8 cellular contexts compared by ENCODE assay signal in the genomic region with DNA sequence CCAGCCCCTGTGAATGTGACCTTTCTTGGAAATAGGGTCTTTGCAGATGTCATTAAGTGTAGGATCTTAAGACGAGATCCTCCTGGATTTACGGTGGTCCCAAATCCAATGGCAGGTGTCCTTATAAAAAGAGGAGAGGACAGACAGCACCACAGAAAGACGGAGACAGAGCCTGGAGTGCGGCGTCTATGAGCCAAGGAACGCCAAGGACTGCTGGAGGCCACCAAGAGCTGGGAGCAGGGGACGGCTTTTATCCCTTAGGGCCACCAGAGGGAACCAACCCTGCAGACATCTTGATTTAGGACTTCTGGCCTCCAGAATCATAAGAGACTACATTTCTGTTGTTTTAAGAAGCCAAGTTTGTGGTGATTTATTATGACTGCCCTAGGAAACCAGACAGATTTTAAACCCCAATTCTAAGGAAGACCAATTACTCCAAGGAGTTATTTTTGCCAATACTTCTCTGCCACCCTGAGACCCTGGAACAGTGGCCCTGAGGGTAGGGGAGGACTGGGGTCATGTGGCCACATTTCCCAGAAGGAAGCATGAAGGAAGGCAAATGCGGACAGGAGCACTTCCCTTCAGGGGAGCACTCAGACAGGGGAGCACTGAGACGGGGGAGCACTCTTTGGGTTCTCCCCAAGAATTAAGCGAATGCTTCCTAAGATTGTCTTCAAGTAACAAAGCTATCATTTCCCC.
A peak's percentile ranks its signal among the peaks of the same experiment; 100 is the strongest.
DNase-seq lines count a peak whose midpoint lies in the region; ATAC-seq and TF ChIP-seq lines count a peak whose summit lies in the region.

No MANE protein-coding gene starts in this region.

- peaks cover 0 to 5% (median 0%) of the 10 kb centered on the region in 4 donors for H3K4me1 ChIP-seq in tibial nerve

- peaks cover 10% of the 10 kb centered on the region for H3K4me1 Mint-ChIP-seq in activated CD8-positive, alpha-beta T cell treated with anti-CD3 and anti-CD28 coated beads for 36 hours (ENCODE audit: low read depth)
- peaks cover 11% of the 10 kb centered on the region for H3K4me1 Mint-ChIP-seq in activated CD8-positive, alpha-beta T cell treated with anti-CD3 and anti-CD28 coated beads, Interleukin-2, amount 10 ng/mL, durations not matched to agents 7 days and 5 days (ENCODE audit: low read depth)

- H3K4me3 ChIP-seq in fibroblast of pulmonary artery (replicated peaks; ENCODE audit: low read depth, low read length), result no peak overlapping the region
- no peak overlapping the region for H3K4me3 ChIP-seq in tibial nerve

- H3K36me3 ChIP-seq in tibial nerve, result peaks cover 0 to 17% (median 0%) of the 10 kb centered on the region in 3 donors

- POLR2A ChIA-PET in activated CD8-positive, alpha-beta T cell treated with anti-CD3 and anti-CD28 coated beads for 36 hours (lab: Charles Lee), result no interaction called here
- POLR2A ChIA-PET in activated CD8-positive, alpha-beta T cell treated with anti-CD3 and anti-CD28 coated beads, Interleukin-2, amount 10 ng/mL, durations not matched to agents 7 days and 5 days (lab: Charles Lee), result no interaction called here

- ATAC-seq in activated CD8-positive, alpha-beta T cell treated with anti-CD3 and anti-CD28 coated beads for 36 hours, result peak; percentile 39
- no peak for ATAC-seq in activated CD8-positive, alpha-beta T cell treated with anti-CD3 and anti-CD28 coated beads, Interleukin-2, amount 10 ng/mL, durations not matched to agents 7 days and 5 days
- ATAC-seq in HG03135 (IDR thresholded peaks at IDR 0.05; ENCODE audit: unreplicated experiment) (no peak), GM21515 (IDR thresholded peaks at IDR 0.05; ENCODE audit: unreplicated experiment) (no peak)

- no peaks in the 10 kb centered on the region for H3K9me3 Mint-ChIP-seq in activated CD8-positive, alpha-beta T cell treated with anti-CD3 and anti-CD28 coated beads for 36 hours
- no peaks in the 10 kb centered on the region for H3K9me3 Mint-ChIP-seq in activated CD8-positive, alpha-beta T cell treated with anti-CD3 and anti-CD28 coated beads, Interleukin-2, amount 10 ng/mL, durations not matched to agents 7 days and 5 days (ENCODE audit: insufficient read depth)

- no peak overlapping the region for H3K27ac ChIP-seq in tibial nerve

- H3K9me3 ChIP-seq in tibial nerve, result no peaks in the 10 kb centered on the region

- H3K36me3 Mint-ChIP-seq in activated CD8-positive, alpha-beta T cell treated with anti-CD3 and anti-CD28 coated beads for 36 hours (ENCODE audit: low read depth), result no peaks in the 10 kb centered on the region
- no peaks in the 10 kb centered on the region for H3K36me3 Mint-ChIP-seq in activated CD8-positive, alpha-beta T cell treated with anti-CD3 and anti-CD28 coated beads, Interleukin-2, amount 10 ng/mL, durations not matched to agents 7 days and 5 days (ENCODE audit: low read depth)

- WGBS in tibial nerve, 2 donors, result 74 to 76% methylated on average over 10 of the region's 10 CpGs

- intact Hi-C loops in activated CD8-positive, alpha-beta T cell treated with anti-CD3 and anti-CD28 coated beads for 36 hours (cut with micrococcal nuclease), result no loop called here

- H3K27ac Mint-ChIP-seq in activated CD8-positive, alpha-beta T cell treated with anti-CD3 and anti-CD28 coated beads for 36 hours, result no peak overlapping the region
- no peak overlapping the region for H3K27ac Mint-ChIP-seq in activated CD8-positive, alpha-beta T cell treated with anti-CD3 and anti-CD28 coated beads, Interleukin-2, amount 10 ng/mL, durations not matched to agents 7 days and 5 days

- H3K27me3 ChIP-seq in tibial nerve, result no peaks in the 10 kb centered on the region

- no peak overlapping the region for H3K4me3 Mint-ChIP-seq in activated CD8-positive, alpha-beta T cell treated with anti-CD3 and anti-CD28 coated beads for 36 hours
- H3K4me3 Mint-ChIP-seq in activated CD8-positive, alpha-beta T cell treated with anti-CD3 and anti-CD28 coated beads, Interleukin-2, amount 10 ng/mL, durations not matched to agents 7 days and 5 days, result no peak overlapping the region

- TF ChIP-seq POLR2A in tibial nerve (IDR thresholded peaks at IDR 0.05), result no peak

- TF ChIP-seq CTCF in activated CD8-positive, alpha-beta T cell treated with anti-CD3 and anti-CD28 coated beads for 36 hours (IDR thresholded peaks at IDR 0.05), result no peak
- TF ChIP-seq CTCF in fibroblast of pulmonary artery (IDR thresholded peaks at IDR 0.05; ENCODE audit: low read length, missing control alignments) (peak; percentile 17), tibial nerve (IDR thresholded peaks at IDR 0.05) (peak in 4 of 5 experiments; percentile 20 to 31 (median 25))

- CTCF ChIA-PET in activated CD8-positive, alpha-beta T cell treated with anti-CD3 and anti-CD28 coated beads for 36 hours (lab: Charles Lee), result interaction anchor here (0.6 to 1.3 kb wide), 3 partner anchors 12 to 635 kb away, joined by 3 to 4 read pairs (median 3); no protein-coding TSS in a partner anchor
- CTCF ChIA-PET in activated CD8-positive, alpha-beta T cell treated with anti-CD3 and anti-CD28 coated beads, Interleukin-2, amount 10 ng/mL, durations not matched to agents 7 days and 5 days (lab: Charles Lee), result interaction anchor here (0.6 to 1.1 kb wide), 2 partner anchors 30 to 120 kb away, joined by 3 read pairs; no protein-coding TSS in a partner anchor

- DNase-seq in activated CD8-positive, alpha-beta T cell treated with anti-CD3 and anti-CD28 coated beads for 36 hours, result peak; percentile 21
- DNase-seq in activated CD8-positive, alpha-beta T cell treated with anti-CD3 and anti-CD28 coated beads, Interleukin-2, amount 10 ng/mL, durations not matched to agents 7 days and 5 days, result no peak
- DNase-seq in NOMO-1 treated with dmso at 0.1 percent for 144 hours (lab: John Stamatoyannopoulos, UW; ENCODE audit: unreplicated experiment) (peak; percentile 32), fibroblast of pulmonary artery (ENCODE audit: low read depth) (peak; percentile 32), tibial nerve (ENCODE audit: low spot score in 2 of 2) (no peak), midbrain (lab: John Stamatoyannopoulos, UW) (no peak)

- peaks cover 2% of the 10 kb centered on the region for H3K27me3 Mint-ChIP-seq in activated CD8-positive, alpha-beta T cell treated with anti-CD3 and anti-CD28 coated beads for 36 hours
- peaks cover 2% of the 10 kb centered on the region for H3K27me3 Mint-ChIP-seq in activated CD8-positive, alpha-beta T cell treated with anti-CD3 and anti-CD28 coated beads, Interleukin-2, amount 10 ng/mL, durations not matched to agents 7 days and 5 days (ENCODE audit: low read depth)

- TF ChIP-seq EP300 in tibial nerve (IDR thresholded peaks at IDR 0.05), result no peak

Comparison
In these comparisons a context has a peak if more than half of its experiments do, and no peak if none do; other contexts are left out.
1. DNase-seq: peak in activated CD8-positive, alpha-beta T cell treated with anti-CD3 and anti-CD28 coated beads for 36 hours (single experiment), NOMO-1 treated with dmso at 0.1 percent for 144 hours (single experiment) and fibroblast of pulmonary artery (single experiment); none in activated CD8-positive, alpha-beta T cell treated with anti-CD3 and anti-CD28 coated beads, Interleukin-2, amount 10 ng/mL, durations not matched to agents 7 days and 5 days (single experiment), tibial nerve (0 of 2) and midbrain (single experiment).